ENCODE assay signal across 8 cellular contexts in genomic region chr4:133147922-133148689, GRCh38. TPM values are rescaled to one million over a fixed set of nuclear protein-coding genes. Genes with fewer than 3 reads are reported as not detected.
DNase-seq lines count a peak whose midpoint lies in the region; FAIRE-seq lines count a peak whose summit lies in the region.

No MANE protein-coding gene starts in this region.

- H3K79me1 ChIP-seq in mesendoderm (ENCODE audit: low read length): peaks cover 2% of the 10 kb centered on the region

- peak; percentile 14 for DNase-seq in DMS153 (lab: John Stamatoyannopoulos, UW)
- DNase-seq in NCI-H1930 (lab: John Stamatoyannopoulos, UW): peak; percentile 28 to 35
- peak; percentile 87 for DNase-seq in mesendoderm
- no peak for DNase-seq in HCEC 1CT
- DNase-seq in AML-193 (lab: John Stamatoyannopoulos, UW): no peak
- no peak for DNase-seq in GM19239 (ENCODE audit: insufficient read length, low spot score)

- WGBS in ectodermal cell, 2 experiments: 0 to 1% methylated on average over 54 of the region's 54 CpGs
- no CpG with 5 or more reads among the region's 54 CpGs for WGBS in mesendoderm (ENCODE audit: extremely low coverage, insufficient coverage, low lambda C conversion rate)
- WGBS in urinary bladder: under 1% methylated on average over 54 of the region's 54 CpGs

- no peak overlapping the region for H2BK120ac ChIP-seq in mesendoderm (ENCODE audit: low read depth, low read length)

- H3K27me3 ChIP-seq in ectodermal cell (ENCODE audit: control insufficient read depth, insufficient read depth, low read length, poor library complexity, severe bottlenecking) (peaks cover 74% of the 10 kb centered on the region), mesendoderm (ENCODE audit: insufficient read depth, low read length, poor library complexity) (no peaks in the 10 kb centered on the region)

- H3K56ac ChIP-seq in mesendoderm (ENCODE audit: low read length): peak overlapping the region; percentile 90

- H3K9me3 ChIP-seq in ectodermal cell (ENCODE audit: control insufficient read depth, low read length): no peaks in the 10 kb centered on the region

- H4K5ac ChIP-seq in mesendoderm (ENCODE audit: low read length): no peak overlapping the region

- FAIRE-seq in GM19239 (lab: Jason Lieb, UNC): no peak

- peak overlapping the region; percentile 9 for H2BK5ac ChIP-seq in mesendoderm (ENCODE audit: low read length)

- peak overlapping the region; percentile 34 for H3K23ac ChIP-seq in mesendoderm (ENCODE audit: low read length)

- H3K79me2 ChIP-seq in mesendoderm (ENCODE audit: control insufficient read depth, insufficient read depth, low read length): peaks cover 40% of the 10 kb centered on the region

- no peak overlapping the region for H2AK5ac ChIP-seq in mesendoderm (ENCODE audit: low read length)

- H3K18ac ChIP-seq in mesendoderm (ENCODE audit: low read length): peak overlapping the region; percentile 33

- H3K27ac ChIP-seq in ectodermal cell (ENCODE audit: insufficient read depth, low read depth, low read length, poor library complexity, severe bottlenecking) (no peak overlapping the region), mesendoderm (ENCODE audit: low read depth, low read length) (no peak overlapping the region), urinary bladder (ENCODE audit: low read depth) (no peak overlapping the region)

- H3K4me2 ChIP-seq in mesendoderm (ENCODE audit: low read length): peak overlapping the region; percentile 89

- H3K4me1 ChIP-seq in ectodermal cell (ENCODE audit: control insufficient read depth, insufficient read depth, low read length) (peaks cover 25% of the 10 kb centered on the region), mesendoderm (ENCODE audit: control insufficient read depth, low read depth, low read length) (no peaks in the 10 kb centered on the region), urinary bladder (ENCODE audit: insufficient read depth) (no peaks in the 10 kb centered on the region)

- H3K36me3 ChIP-seq in ectodermal cell (ENCODE audit: control insufficient read depth, insufficient read depth, low read length): no peaks in the 10 kb centered on the region
- H3K36me3 ChIP-seq in mesendoderm (ENCODE audit: control insufficient read depth, insufficient read depth, low read length): no peaks in the 10 kb centered on the region
- H3K36me3 ChIP-seq in urinary bladder (ENCODE audit: insufficient read depth): no peaks in the 10 kb centered on the region

- H3K4ac ChIP-seq in mesendoderm (ENCODE audit: low read depth, low read length): no peak overlapping the region

- no peak overlapping the region for H4K8ac ChIP-seq in mesendoderm (ENCODE audit: low read depth, low read length)

- H3K4me3 ChIP-seq in ectodermal cell (ENCODE audit: insufficient read depth, low read depth, low read length): peak overlapping the region; percentile 54
- H3K4me3 ChIP-seq in mesendoderm (ENCODE audit: low read length): peak overlapping the region; percentile 37
- peak overlapping the region; percentile 27 for H3K4me3 ChIP-seq in urinary bladder (ENCODE audit: low read depth, low read length)

- peak overlapping the region; percentile 84 for H3K9ac ChIP-seq in mesendoderm (ENCODE audit: low read length)

- no peak overlapping the region for H2BK15ac ChIP-seq in mesendoderm (replicated peaks; ENCODE audit: low read depth)

RNA-seq across cellular contexts. Expression of gene PCDH10, which starts 1.0 kb away (rescaled TPM):
- 10.5 TPM for polyA plus RNA-seq in ectodermal cell (2013, experiment 1 of 4)
- 10.5 TPM for polyA plus RNA-seq in ectodermal cell (2013, experiment 2 of 4)
- polyA plus RNA-seq in ectodermal cell (2013, experiment 3 of 4): 7.4 TPM
- polyA plus RNA-seq in ectodermal cell (2013, experiment 4 of 4): 8.4 TPM
- 86.0 TPM for polyA plus RNA-seq in mesendoderm (2013, experiment 1 of 2)
- polyA plus RNA-seq in mesendoderm (2013, experiment 2 of 2): 86.7 TPM
- total RNA-seq in urinary bladder: 18.5 TPM
- polyA plus RNA-seq in urinary bladder: 4.0 TPM

Comparison
In these comparisons a context has a peak if more than half of its experiments do, and no peak if none do; other contexts are left out.
1. DNase-seq: peak in DMS153 (single experiment), NCI-H1930 (2 of 2) and mesendoderm (single experiment); none in HCEC 1CT (single experiment), AML-193 (0 of 2) and GM19239 (single experiment).
2. Peak in every context shown above with its lines, with median percentiles within 50 percentile points of each other: H3K4me3 ChIP-seq.